ENCODE assay signal across 18 cellular contexts in genomic region chr18:6719914-6720692, GRCh38. TPM values are rescaled to one million over a fixed set of nuclear protein-coding genes. Genes with fewer than 3 reads are reported as not detected.
DNase-seq lines count a peak whose midpoint lies in the region; ATAC-seq and TF ChIP-seq lines count a peak whose summit lies in the region.
"Had no signal": no experiment of that assay in that cellular context is flagged by ENCODE, and none has a peak within 500 bp of the region (broad histone marks: within the 10 kb centered on the region; RNA-seq: fewer than 3 reads in every experiment).

No MANE protein-coding gene starts in this region.

- H3K4me2 ChIP-seq in SK-N-SH (no peak overlapping the region), mesenchymal stem cell (ENCODE audit: low read length, poor library complexity, severe bottlenecking) (no peak overlapping the region)
- H3K4me2 ChIP-seq: BLaER1, KMS-11 had no signal

- no peak overlapping the region for H2AFZ ChIP-seq in SK-N-SH (ENCODE audit: low read depth)
- H2AFZ ChIP-seq in mesenchymal stem cell (ENCODE audit: low read depth, low read length) = no peak overlapping the region
- H2AFZ ChIP-seq: GM23248 had no signal

- H2BK120ac ChIP-seq in mesenchymal stem cell (ENCODE audit: low read depth, low read length) = no peak overlapping the region

- 75% methylated on average over 1 of the region's 1 CpG for WGBS in SK-N-SH (ENCODE audit: low lambda C conversion rate)
- WGBS in mesenchymal stem cell = 90% methylated on average over 1 of the region's 1 CpG

- no peak overlapping the region for H3K9ac ChIP-seq in SK-N-SH
- H3K9ac ChIP-seq in mesenchymal stem cell (ENCODE audit: low read length) = no peak overlapping the region
- H3K9ac ChIP-seq: BLaER1, GM23248, KMS-11 had no signal

- no peak overlapping the region for H2BK5ac ChIP-seq in mesenchymal stem cell (ENCODE audit: low read depth, low read length, poor library complexity, severe bottlenecking)

- H4K8ac ChIP-seq in mesenchymal stem cell (ENCODE audit: low read length) = no peak overlapping the region

- H2AK5ac ChIP-seq in mesenchymal stem cell (ENCODE audit: low read length, severe bottlenecking) = peak overlapping the region; percentile 1

- H3K4me1 ChIP-seq in SK-N-SH (ENCODE audit: control insufficient read depth in 1 of 2, insufficient read depth in 2 of 2, low read depth in 1 of 2, low read length in 1 of 2) = no peaks in the 10 kb centered on the region; a peak in 1 of 4 replicates
- peaks cover 2% of the 10 kb centered on the region for H3K4me1 ChIP-seq in mesenchymal stem cell (ENCODE audit: control insufficient read depth, insufficient read depth, low read depth, low read length)
- H3K4me1 ChIP-seq: BLaER1 had no signal

- POLR2A ChIA-PET in SK-N-SH (lab: Yijun Ruan, JAX) = no interaction called here

- H3K36me3 ChIP-seq in SK-N-SH (replicated peaks in 1 of 2; ENCODE audit: control insufficient read depth in 1 of 2, insufficient read depth in 2 of 2, low read length in 1 of 2) = no peaks in the 10 kb centered on the region
- no peaks in the 10 kb centered on the region for H3K36me3 ChIP-seq in mesenchymal stem cell (ENCODE audit: control insufficient read depth in 1 of 2, insufficient read depth in 2 of 2, low read depth in 1 of 2, low read length in 2 of 2)
- H3K36me3 ChIP-seq: BLaER1 had no signal

- no peaks in the 10 kb centered on the region for H3K79me2 ChIP-seq in SK-N-SH (ENCODE audit: insufficient read depth)

- H4K91ac ChIP-seq in mesenchymal stem cell (ENCODE audit: low read length) = no peak overlapping the region

- no peak overlapping the region for H2BK12ac ChIP-seq in mesenchymal stem cell (ENCODE audit: low read length in 2 of 2)

- H4K20me1 ChIP-seq in SK-N-SH (ENCODE audit: insufficient read depth) = no peaks in the 10 kb centered on the region
- H4K20me1 ChIP-seq: BLaER1 had no signal

- no peak overlapping the region for H3K27ac Mint-ChIP-seq in T-helper 2 cell treated with Interferon-gamma antibody and Interleukin-4, amounts not matched to agents 5 μg/mL and 100 μg/mL, for 36 hours
- H3K27ac Mint-ChIP-seq: CD8-positive, alpha-beta memory T cell had no signal

- no peak overlapping the region for H3K27ac ChIP-seq in SK-N-SH (ENCODE audit: low read depth in 2 of 2, low read length in 1 of 2)
- H3K27ac ChIP-seq in VCaP = peak overlapping the region; percentile 75
- no peak overlapping the region for H3K27ac ChIP-seq in mesenchymal stem cell (ENCODE audit: low read length, poor library complexity, severe bottlenecking)
- H3K27ac ChIP-seq: BLaER1, GM23248, KMS-11 had no signal

- no peak for TF ChIP-seq EP300 in SK-N-SH (IDR thresholded peaks at IDR 0.05; ENCODE audit: borderline replicate concordance in 1 of 2, low read depth in 1 of 2, low read length in 1 of 2)

- no peaks in the 10 kb centered on the region for H3K4me1 Mint-ChIP-seq in T-helper 2 cell treated with Interferon-gamma antibody and Interleukin-4, amounts not matched to agents 5 μg/mL and 100 μg/mL, for 36 hours (ENCODE audit: low read depth)
- H3K4me1 Mint-ChIP-seq: CD8-positive, alpha-beta memory T cell had no signal

- no peak overlapping the region for H3K23ac ChIP-seq in mesenchymal stem cell (ENCODE audit: low read length in 2 of 2)

- TF ChIP-seq RAD21 in SK-N-SH (IDR thresholded peaks at IDR 0.05; ENCODE audit: low read length) = no peak

- H3K4me3 ChIP-seq in SK-N-SH (ENCODE audit: low read depth in 2 of 2, low read length in 1 of 2) (no peak overlapping the region), mesenchymal stem cell (ENCODE audit: insufficient read depth in 1 of 2, low read depth in 1 of 2, low read length in 2 of 2) (no peak overlapping the region)
- H3K4me3 ChIP-seq: BLaER1, GM12878, GM23248 had no signal

- H3F3A ChIP-seq in SK-N-SH (replicated peaks; ENCODE audit: insufficient read depth) = no peaks in the 10 kb centered on the region

- no peaks in the 10 kb centered on the region for H3K36me3 Mint-ChIP-seq in T-helper 2 cell treated with Interferon-gamma antibody and Interleukin-4, amounts not matched to agents 5 μg/mL and 100 μg/mL, for 36 hours (ENCODE audit: low read depth)
- H3K36me3 Mint-ChIP-seq: CD8-positive, alpha-beta memory T cell had no signal

- no peaks in the 10 kb centered on the region for H3K9me2 ChIP-seq in SK-N-SH

- no peaks in the 10 kb centered on the region for H3K9me3 ChIP-seq in SK-N-SH
- H3K9me3 ChIP-seq in mesenchymal stem cell (ENCODE audit: control insufficient read depth, low read length) = no peaks in the 10 kb centered on the region
- H3K9me3 ChIP-seq: BLaER1 had no signal

- H3K4me3 Mint-ChIP-seq in T-helper 2 cell treated with Interferon-gamma antibody and Interleukin-4, amounts not matched to agents 5 μg/mL and 100 μg/mL, for 36 hours = no peak overlapping the region
- H3K4me3 Mint-ChIP-seq: CD8-positive, alpha-beta memory T cell had no signal

- no peaks in the 10 kb centered on the region for H3K79me1 ChIP-seq in mesenchymal stem cell (replicated peaks; ENCODE audit: low read length, poor library complexity, severe bottlenecking)

- no peaks in the 10 kb centered on the region for H3K27me3 ChIP-seq in SK-N-SH (ENCODE audit: insufficient read depth)
- H3K27me3 ChIP-seq in mesenchymal stem cell (ENCODE audit: control insufficient read depth in 1 of 2, insufficient read depth in 1 of 2, low read length in 2 of 2) = no peaks in the 10 kb centered on the region
- H3K27me3 ChIP-seq: BLaER1 had no signal

- no peak overlapping the region for H3K18ac ChIP-seq in mesenchymal stem cell (ENCODE audit: low read depth in 1 of 2, low read length in 2 of 2)

- TF ChIP-seq CTCF in SK-N-SH (IDR thresholded peaks at IDR 0.05) = no peak
- no peak for TF ChIP-seq CTCF in VCaP (conservative IDR thresholded peaks at IDR 0.05)

- DNase-seq in SK-N-SH = no peak
- no peak for DNase-seq in mesenchymal stem cell
- DNase-seq in NK-92 (lab: John Stamatoyannopoulos, UW; ENCODE audit: unreplicated experiment) = no peak
- DNase-seq in T-helper 2 cell treated with Interferon-gamma antibody and Interleukin-4, amounts not matched to agents 5 μg/mL and 100 μg/mL, for 36 hours (ENCODE audit: low spot score) = no peak
- DNase-seq: 8988T; CD8-positive, alpha-beta memory T cell; DND-41; GM23248; NCI-H1092; NCI-H146; NCI-H2081 treated with DMSO at 0.1 percent for 48 hours had no signal

- no peaks in the 10 kb centered on the region for H3K9me3 Mint-ChIP-seq in T-helper 2 cell treated with Interferon-gamma antibody and Interleukin-4, amounts not matched to agents 5 μg/mL and 100 μg/mL, for 36 hours

- ATAC-seq in SK-N-SH treated with all-trans-retinoic acid at 6 μM for 48 hours = no peak
- ATAC-seq in HG03175 (IDR thresholded peaks at IDR 0.05; ENCODE audit: unreplicated experiment) = no peak
- ATAC-seq in GM21723 (IDR thresholded peaks at IDR 0.05; ENCODE audit: unreplicated experiment) = no peak
- ATAC-seq: GM12878 had no signal

- CTCF ChIA-PET in SK-N-SH (lab: Yijun Ruan, JAX) = interaction anchor here (1.5 to 2.5 kb wide), 2 partner anchors 10 to 177 kb away, joined by 4 to 6 read pairs; partner anchors contain the start of gene ARHGAP28

- no peak overlapping the region for H2BK15ac ChIP-seq in mesenchymal stem cell (ENCODE audit: low read depth, poor library complexity, severe bottlenecking)

- H3K4ac ChIP-seq in mesenchymal stem cell (ENCODE audit: low read depth in 1 of 2, low read length in 2 of 2) = no peak overlapping the region

- H3K14ac ChIP-seq in mesenchymal stem cell (ENCODE audit: low read length in 2 of 2) = no peak overlapping the region

- no peaks in the 10 kb centered on the region for H3K27me3 Mint-ChIP-seq in T-helper 2 cell treated with Interferon-gamma antibody and Interleukin-4, amounts not matched to agents 5 μg/mL and 100 μg/mL, for 36 hours (ENCODE audit: low read depth)

TF ChIP-seq in SK-N-SH, 30 proteins besides CTCF, POLR2A, EP300 and RAD21:
- TF ChIP-seq TEAD4 (IDR thresholded peaks at IDR 0.05; ENCODE audit: borderline replicate concordance, insufficient read depth) (no peak), TCF12 (IDR thresholded peaks at IDR 0.05) (peak; percentile 10; the same call in 1 of the 2 replicates)

TF ChIP-seq in SK-N-SH treated with all-trans-retinoic acid at 6 μM for 48 hours, 23 proteins besides CTCF, POLR2A, EP300 and RAD21:
- TF ChIP-seq ZNF70 (CRISPR knock-in tag; IDR thresholded peaks at IDR 0.05) (no peak), PPARA (CRISPR knock-in tag; IDR thresholded peaks at IDR 0.05; ENCODE audit: borderline replicate concordance) (no peak), TOX (CRISPR knock-in tag; IDR thresholded peaks at IDR 0.05; ENCODE audit: borderline replicate concordance) (no peak), PATZ1 (CRISPR knock-in tag; IDR thresholded peaks at IDR 0.05; ENCODE audit: borderline replicate concordance) (no peak), CSDC2 (CRISPR knock-in tag; IDR thresholded peaks at IDR 0.05) (no peak), ZNF565 (CRISPR knock-in tag; conservative IDR thresholded peaks at IDR 0.05; ENCODE audit: low read depth) (no peak), ARNTL (CRISPR knock-in tag; IDR thresholded peaks at IDR 0.05; ENCODE audit: borderline replicate concordance, low read depth) (no peak)
TF ChIP-seq in SK-N-SH treated with all-trans-retinoic acid at 6 μM for 48 hours: peak in this region for 0.

RNA-seq across cellular contexts. Expression of gene ARHGAP28, which starts 9.4 kb away (rescaled TPM):
- 0.99 and 1.3 TPM in 2 replicates for polyA plus RNA-seq in SK-N-SH (2012; rRNA removed)
- polyA plus RNA-seq in SK-N-SH (2012; cell fraction: cytosol; rRNA removed) = 1.3 and 1.5 TPM in 2 replicates
- polyA plus RNA-seq in SK-N-SH (2012; cell fraction: nucleus; rRNA removed) = 1.6 and 1.9 TPM in 2 replicates
- 8.3 TPM for polyA plus RNA-seq in mesenchymal stem cell (2013, experiment 1 of 2)
- 8.3 TPM for polyA plus RNA-seq in mesenchymal stem cell (2013, experiment 2 of 2)
- polyA plus RNA-seq: CD8-positive, alpha-beta memory T cell; GM12878 had no signal
